In the genomic region with DNA sequence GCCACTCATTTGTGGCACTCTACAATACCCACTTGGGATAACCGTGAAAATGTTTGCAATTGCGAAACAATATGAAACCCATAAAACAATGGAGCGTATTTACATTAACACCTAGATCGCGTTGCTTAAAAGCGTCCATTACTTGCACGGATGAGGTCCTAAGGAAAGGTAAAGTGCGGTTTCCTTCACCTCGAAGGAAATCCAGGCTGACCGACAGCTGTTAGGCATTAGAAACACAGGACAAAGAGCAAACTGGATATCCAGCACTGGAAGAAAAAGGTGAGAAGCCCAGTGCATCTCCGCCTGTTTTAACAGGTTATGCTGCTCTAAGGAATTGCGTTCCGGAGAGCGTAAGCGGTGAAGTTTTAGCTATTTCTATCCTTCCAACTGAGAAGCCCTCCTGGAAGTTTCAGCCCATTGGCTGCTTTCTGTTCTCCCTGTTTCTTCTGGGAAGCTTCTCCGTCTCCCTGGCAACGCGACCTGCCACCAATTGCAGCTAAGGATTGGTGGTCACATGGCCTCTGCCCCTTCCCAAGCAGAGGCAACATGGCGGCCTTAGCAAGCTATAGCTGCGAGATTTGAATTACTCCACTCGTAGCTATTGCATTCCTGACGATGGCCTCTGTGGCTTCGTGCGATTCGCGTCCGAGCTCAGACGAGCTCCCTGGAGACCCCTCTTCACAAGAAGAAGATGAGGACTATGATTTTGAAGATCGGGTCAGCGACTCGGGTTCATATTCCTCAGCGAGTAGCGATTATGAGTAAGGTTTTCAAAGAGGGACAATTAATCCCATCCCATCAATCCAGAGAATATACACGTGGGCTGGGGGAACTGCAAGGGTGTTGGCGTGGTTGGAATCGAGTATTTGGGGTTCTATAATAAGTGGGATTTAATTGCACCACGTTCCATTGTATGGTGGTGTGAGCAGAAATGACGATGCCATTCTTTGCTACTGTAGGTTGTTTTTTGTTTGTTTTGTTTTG, we compare ENCODE assay signal across 9 cellular contexts. TPM values are rescaled to one million over a fixed set of nuclear protein-coding genes. Genes with fewer than 3 reads are reported as not detected.
A peak's percentile ranks its signal among the peaks of the same experiment; 100 is the strongest.
DNase-seq lines count a peak whose midpoint lies in the region; ATAC-seq, FAIRE-seq and TF ChIP-seq lines count a peak whose summit lies in the region.
"Had no signal": no experiment of that assay in that cellular context is flagged by ENCODE, and none has a peak within 500 bp of the region (broad histone marks: within the 10 kb centered on the region; RNA-seq: fewer than 3 reads in every experiment).

Gene INTU (plus strand): TSS at position 538 of the 984 bp plus-strand sequence. CDS start 78 bp downstream, at position 616.

- no peaks in the 10 kb centered on the region for H3K9me3 Mint-ChIP-seq in activated naive CD4-positive, alpha-beta T cell treated with anti-CD3 and anti-CD28 coated beads for 36 hours
- peaks cover 3 to 4% of the 10 kb centered on the region in 2 donors for H3K9me3 Mint-ChIP-seq in natural killer cell

- peaks cover 51% of the 10 kb centered on the region for H3K27me3 Mint-ChIP-seq in activated naive CD4-positive, alpha-beta T cell treated with anti-CD3 and anti-CD28 coated beads for 36 hours (ENCODE audit: low read depth)
- H3K27me3 Mint-ChIP-seq in natural killer cell (ENCODE audit: low read depth in 2 of 2) = peaks cover 17 to 26% of the 10 kb centered on the region in 2 donors

- H3K9me3 ChIP-seq in upper lobe of right lung = no peaks in the 10 kb centered on the region

- peak within 1 kb of the TSS; percentile 71 for H3K27ac ChIP-seq in upper lobe of right lung

- DNase-seq in CD1c-positive myeloid dendritic cell (ENCODE audit: extremely low spot score) (peak; percentile 88), NCI-H460 (ENCODE audit: extremely low read depth, low read depth) (peak; percentile 89), frontal cortex (ENCODE audit: low spot score in 2 of 2) (peak; percentile 74 to 76), natural killer cell (no peak), upper lobe of right lung (peak; percentile 95)
- peak; percentile 61 for DNase-seq in activated naive CD4-positive, alpha-beta T cell treated with anti-CD3 and anti-CD28 coated beads for 36 hours

- no peaks in the 10 kb centered on the region for H3K4me1 ChIP-seq in upper lobe of right lung

- intact Hi-C loops in activated naive CD4-positive, alpha-beta T cell treated with anti-CD3 and anti-CD28 coated beads for 36 hours (cut with micrococcal nuclease) = loop anchor here (2.0 kb wide), 2 partner anchors 150 to 654 kb away; partner anchors contain the start of genes HSPA4L and PGRMC2
- intact Hi-C loops in natural killer cell (cut with micrococcal nuclease) = no loop called here
- intact Hi-C loops in upper lobe of right lung (cut with DNase I) = no loop called here

- FAIRE-seq in frontal cortex (lab: Jason Lieb, UNC) = peak; percentile 8

- H3K4me1 Mint-ChIP-seq in activated naive CD4-positive, alpha-beta T cell treated with anti-CD3 and anti-CD28 coated beads for 36 hours (ENCODE audit: low read depth) = peaks cover 12% of the 10 kb centered on the region
- H3K4me1 Mint-ChIP-seq in natural killer cell = peaks cover 12% of the 10 kb centered on the region in 2 donors

- TF ChIP-seq CTCF in natural killer cell (IDR thresholded peaks at IDR 0.05) = no peak
- no peak for TF ChIP-seq CTCF in upper lobe of right lung (IDR thresholded peaks at IDR 0.05)

- CTCF ChIA-PET in activated naive CD4-positive, alpha-beta T cell treated with anti-CD3 and anti-CD28 coated beads for 36 hours (lab: Charles Lee) = interaction anchor here (0.6 to 0.9 kb wide), 2 partner anchors 20 to 99 kb away, joined by 3 to 4 read pairs; no protein-coding TSS in a partner anchor

- ATAC-seq in GM19351 (IDR thresholded peaks at IDR 0.05; ENCODE audit: unreplicated experiment) (peak; percentile 98), HG03439 (IDR thresholded peaks at IDR 0.05; ENCODE audit: unreplicated experiment) (peak; percentile 95), natural killer cell (peak; percentile 36 to 62 (median 57)), upper lobe of right lung (peak; percentile 100)

- H3K27ac Mint-ChIP-seq in activated naive CD4-positive, alpha-beta T cell treated with anti-CD3 and anti-CD28 coated beads for 36 hours = no peak within 1 kb of the TSS
- H3K27ac Mint-ChIP-seq in natural killer cell = no peak within 1 kb of the TSS

- no peaks in the 10 kb centered on the region for H3K36me3 Mint-ChIP-seq in activated naive CD4-positive, alpha-beta T cell treated with anti-CD3 and anti-CD28 coated beads for 36 hours (ENCODE audit: low read depth)
- H3K36me3 Mint-ChIP-seq in natural killer cell = no peaks in the 10 kb centered on the region

- H3K36me3 ChIP-seq in upper lobe of right lung = no peaks in the 10 kb centered on the region

- H3K4me3 Mint-ChIP-seq in activated naive CD4-positive, alpha-beta T cell treated with anti-CD3 and anti-CD28 coated beads for 36 hours = peak within 1 kb of the TSS; percentile 78
- H3K4me3 Mint-ChIP-seq in natural killer cell = peak within 1 kb of the TSS; percentile 84

- no peaks in the 10 kb centered on the region for H3K27me3 ChIP-seq in upper lobe of right lung

- H3K4me3 ChIP-seq in upper lobe of right lung = peak within 1 kb of the TSS; percentile 68

RNA-seq across cellular contexts. Expression of gene INTU, which starts in this region (rescaled TPM):
- total RNA-seq in NCI-H460 (2014; rRNA removed; shearing (Covaris generic)) = 3.2 and 3.4 TPM in 2 replicates
- 2.3 and 4.4 TPM in 2 replicates for polyA plus RNA-seq in NCI-H460 (2014; cell fraction: nucleus; rRNA removed)
- under 1 TPM; 0.12 to 0.52 TPM for total RNA-seq in activated naive CD4-positive, alpha-beta T cell treated with anti-CD3 and anti-CD28 coated beads for 36 hours
- total RNA-seq in frontal cortex = 26.9 TPM
- total RNA-seq in natural killer cell = under 1 TPM; 0.08 to 0.43 (median 0.16) TPM
- 11.4 TPM for total RNA-seq in upper lobe of right lung
- total RNA-seq: T-helper 1 cell treated with Interleukin-12 subunit alpha and Interleukin-12 subunit beta and Interleukin-4 antibody, amounts not matched to agents 30 ng/mL and 1 ng/mL, for 36 hours had no signal

Comparison
In these comparisons a context has a peak if more than half of its experiments do, and no peak if none do; other contexts are left out.
1. Peak in DNase-seq in activated naive CD4-positive, alpha-beta T cell treated with anti-CD3 and anti-CD28 coated beads for 36 hours; RNA of the gene not detected or under 1 TPM.
2. Peak in ATAC-seq in natural killer cell; RNA of the gene not detected or under 1 TPM.